18 cellular contexts compared by ENCODE assay signal in the genomic region with DNA sequence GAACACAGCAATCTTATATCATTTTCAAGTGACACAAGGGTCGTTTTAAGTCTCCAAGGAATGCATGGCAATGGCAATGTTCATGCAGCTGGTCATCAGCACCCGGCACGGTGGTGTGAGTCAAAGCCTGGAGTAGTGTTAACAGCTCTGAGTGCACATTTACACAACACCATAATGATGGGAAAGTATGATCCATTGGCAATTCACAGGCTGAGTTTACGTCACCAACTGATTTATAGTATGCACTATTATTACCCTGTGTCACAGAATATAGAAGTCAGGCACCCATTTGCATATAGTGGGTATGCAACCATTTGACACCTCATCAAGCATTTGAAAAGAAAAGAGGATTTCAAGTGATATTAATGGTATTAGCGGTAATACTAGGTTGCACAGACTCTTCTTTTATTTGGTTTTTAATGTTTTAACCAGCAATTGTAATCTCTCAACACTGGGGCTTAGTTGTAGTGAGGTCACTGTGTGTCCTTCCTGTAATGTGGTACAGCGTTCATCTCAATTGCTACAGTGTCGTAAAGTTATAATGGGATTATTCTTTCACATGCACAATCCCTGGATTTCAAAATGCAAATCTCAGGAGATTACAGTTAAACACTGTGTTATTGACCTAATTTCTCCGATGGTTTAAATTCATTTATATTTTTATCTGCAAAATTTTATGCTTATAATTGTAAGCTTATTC.
"Had no signal": no experiment of that assay in that cellular context is flagged by ENCODE, and none has a peak within 500 bp of the region (broad histone marks: within the 10 kb centered on the region; RNA-seq: fewer than 3 reads in every experiment).

No MANE protein-coding gene starts in this region.

- H3K9me3 ChIP-seq: heart right ventricle, right atrium auricular region, testis had no signal

- H3K9me3 Mint-ChIP-seq: activated naive CD4-positive, alpha-beta T cell treated with anti-CD3 and anti-CD28 coated beads, Interleukin-2, amount 10 ng/mL, durations not matched to agents 7 days and 5 days; activated T-helper 17 cell treated with anti-CD3 and anti-CD28 coated beads, Interleukin-2, amount 50 U/mL, for 72 hours had no signal

- DNase-seq: activated CD4-positive, alpha-beta T cell treated with anti-CD3 and anti-CD28 coated beads, Interleukin-2, amount 50 U/mL, for 1 hour; activated naive CD4-positive, alpha-beta T cell treated with anti-CD3 and anti-CD28 coated beads, Interleukin-2, amount 10 ng/mL, durations not matched to agents 7 days and 5 days; activated T-cell treated with anti-CD3 and anti-CD28 coated beads for 4 hours; foreskin melanocyte; heart right ventricle; left ventricle myocardium superior; posterior cingulate gyrus; stimulated activated CD4-positive, alpha-beta T cell treated with anti-CD3 and anti-CD28 coated beads, Interleukin-2, amount 100 ng/mL, for 48 hours; stimulated activated naive CD4-positive, alpha-beta T cell treated with Interleukin-2 at 50 U/mL for 16 hours; T-helper 17 cell; testis had no signal

- H3K36me3 Mint-ChIP-seq: activated naive CD4-positive, alpha-beta T cell treated with anti-CD3 and anti-CD28 coated beads, Interleukin-2, amount 10 ng/mL, durations not matched to agents 7 days and 5 days had no signal

- H3K4me1 ChIP-seq: heart right ventricle, right atrium auricular region, testis had no signal

- H3K36me3 ChIP-seq: cardiac muscle cell, heart right ventricle, right atrium auricular region had no signal

- H3K27me3 ChIP-seq: cardiac muscle cell, right atrium auricular region, testis had no signal

- H3K4me3 ChIP-seq: cardiac muscle cell, heart right ventricle, right atrium auricular region, testis had no signal

- H3K4me1 Mint-ChIP-seq: activated naive CD4-positive, alpha-beta T cell treated with anti-CD3 and anti-CD28 coated beads, Interleukin-2, amount 10 ng/mL, durations not matched to agents 7 days and 5 days; activated T-helper 17 cell treated with anti-CD3 and anti-CD28 coated beads, Interleukin-2, amount 50 U/mL, for 72 hours; T-helper 17 cell had no signal

- H3K27ac Mint-ChIP-seq: activated naive CD4-positive, alpha-beta T cell treated with anti-CD3 and anti-CD28 coated beads, Interleukin-2, amount 10 ng/mL, durations not matched to agents 7 days and 5 days; activated T-helper 17 cell treated with anti-CD3 and anti-CD28 coated beads, Interleukin-2, amount 50 U/mL, for 72 hours; T-helper 17 cell had no signal

- FAIRE-seq: endothelial cell of umbilical vein, keratinocyte, TTC549, urothelium cell line had no signal

- H3K4me3 Mint-ChIP-seq: activated naive CD4-positive, alpha-beta T cell treated with anti-CD3 and anti-CD28 coated beads, Interleukin-2, amount 10 ng/mL, durations not matched to agents 7 days and 5 days; activated T-helper 17 cell treated with anti-CD3 and anti-CD28 coated beads, Interleukin-2, amount 50 U/mL, for 72 hours; T-helper 17 cell had no signal

- H3K27ac ChIP-seq: cardiac muscle cell, heart right ventricle, right atrium auricular region, testis had no signal

- H3K27me3 Mint-ChIP-seq: activated naive CD4-positive, alpha-beta T cell treated with anti-CD3 and anti-CD28 coated beads, Interleukin-2, amount 10 ng/mL, durations not matched to agents 7 days and 5 days; activated T-helper 17 cell treated with anti-CD3 and anti-CD28 coated beads, Interleukin-2, amount 50 U/mL, for 72 hours; T-helper 17 cell had no signal
